23 cellular contexts compared by ENCODE assay signal in genomic region chr14:19920021-19920657, GRCh38. TPM values are rescaled to one million over a fixed set of nuclear protein-coding genes. Genes with fewer than 3 reads are reported as not detected.
DNase-seq lines count a peak whose midpoint lies in the region; ATAC-seq, FAIRE-seq and TF ChIP-seq lines count a peak whose summit lies in the region.
"Had no signal": no experiment of that assay in that cellular context is flagged by ENCODE, and none has a peak within 500 bp of the region (broad histone marks: within the 10 kb centered on the region; RNA-seq: fewer than 3 reads in every experiment).

A gene with protein sequence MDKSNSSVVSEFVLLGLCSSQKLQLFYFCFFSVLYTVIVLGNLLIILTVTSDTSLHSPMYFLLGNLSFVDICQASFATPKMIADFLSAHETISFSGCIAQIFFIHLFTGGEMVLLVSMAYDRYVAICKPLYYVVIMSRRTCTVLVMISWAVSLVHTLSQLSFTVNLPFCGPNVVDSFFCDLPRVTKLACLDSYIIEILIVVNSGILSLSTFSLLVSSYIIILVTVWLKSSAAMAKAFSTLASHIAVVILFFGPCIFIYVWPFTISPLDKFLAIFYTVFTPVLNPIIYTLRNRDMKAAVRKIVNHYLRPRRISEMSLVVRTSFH (plus strand): TSS chr14:19920607. CDS start chr14:19920607, 0 bp downstream.

- BruUV-seq in K562 (replicated peaks; lab: Mats Ljungman, UMichigan), result no TSS peak

- POLR2A ChIA-PET in K562 (lab: Yijun Ruan, JAX), result interaction anchor here (1.3 kb wide), 1 partner anchor 9 kb away, joined by 3 read pairs; no protein-coding TSS in a partner anchor

- peak within 1 kb of the TSS; percentile 18; the same call in 1 of the 2 replicates for H2AFZ ChIP-seq in K562 (ENCODE audit: low read depth, low read length)

- no peaks in the 10 kb centered on the region for H4K20me1 ChIP-seq in K562 (replicated peaks; ENCODE audit: control insufficient read depth, insufficient read depth, low read length)
- H4K20me1 ChIP-seq: BLaER1 had no signal

- TF ChIP-seq RAD21 in K562 (CRISPR knock-in tag; conservative IDR thresholded peaks at IDR 0.05 in 1 of 2, IDR thresholded peaks at IDR 0.05 in 1 of 2), result no peak

- no peak for TF ChIP-seq EP300 in K562 (IDR thresholded peaks at IDR 0.05; ENCODE audit: low read length)

- no peak for TF ChIP-seq CTCF in K562 (IDR thresholded peaks at IDR 0.05 in 2 of 3, conservative IDR thresholded peaks at IDR 0.05 in 1 of 3; ENCODE audit: insufficient read depth in 2 of 3, low read depth in 1 of 3, low read length in 3 of 3)

- no peaks in the 10 kb centered on the region for H3K36me3 ChIP-seq in K562 (ENCODE audit: control insufficient read depth, insufficient read depth, low read length)
- H3K36me3 ChIP-seq: BLaER1 had no signal

- H3K9ac ChIP-seq in K562 (ENCODE audit: insufficient read depth in 1 of 2, low read depth in 2 of 2, low read length in 2 of 2), result no peak within 1 kb of the TSS
- H3K9ac ChIP-seq: BLaER1 had no signal

- H3K9me3 ChIP-seq in K562 (replicated peaks; ENCODE audit: control insufficient read depth, insufficient read depth, low read depth, low read length), result no peaks in the 10 kb centered on the region
- H3K9me3 ChIP-seq: BLaER1 had no signal

- H3K4me2 ChIP-seq in K562 (ENCODE audit: insufficient read depth, low read length), result no peak within 1 kb of the TSS
- H3K4me2 ChIP-seq: BLaER1 had no signal

- FAIRE-seq in K562 (lab: Jason Lieb, UNC), result no peak
- FAIRE-seq in GM12892 (lab: Jason Lieb, UNC), result no peak
- FAIRE-seq: HTR-8/SVneo had no signal

- in situ Hi-C loops in K562 (cut with MboI), result no loop called here

- no peaks in the 10 kb centered on the region for H3K79me2 ChIP-seq in K562 (ENCODE audit: control insufficient read depth, insufficient read depth, low read length)

- intact Hi-C loops in K562 (cut with micrococcal nuclease), result no loop called here

- no peaks in the 10 kb centered on the region for H3K4me1 ChIP-seq in K562 (replicated peaks in 1 of 2; ENCODE audit: control insufficient read depth in 2 of 2, insufficient read depth in 2 of 2, low read length in 2 of 2)
- H3K4me1 ChIP-seq: BLaER1 had no signal

- no peak within 1 kb of the TSS for H3K27ac ChIP-seq in K562 (ENCODE audit: extremely low read depth, low read depth, low read length)
- H3K27ac ChIP-seq: BLaER1, HL-60 had no signal

- ATAC-seq in K562, result peak; percentile 87

- H3K9me1 ChIP-seq in K562 (ENCODE audit: control insufficient read depth, insufficient read depth, low read length), result no peaks in the 10 kb centered on the region

- no peaks in the 10 kb centered on the region for H3K27me3 ChIP-seq in K562 (ENCODE audit: control insufficient read depth in 2 of 2, insufficient read depth in 2 of 2, low read length in 2 of 2)
- H3K27me3 ChIP-seq: BLaER1 had no signal

- no peak within 1 kb of the TSS for H3K4me3 ChIP-seq in K562
- H3K4me3 ChIP-seq: BLaER1 had no signal

- CTCF ChIA-PET in K562 (lab: Yijun Ruan, JAX; ENCODE audit: low intra/inter-chr PET ratio), result no interaction called here

- no peak for TF ChIP-seq POLR2A in K562 (conservative IDR thresholded peaks at IDR 0.05)
- TF ChIP-seq POLR2A in GM12892 (IDR thresholded peaks at IDR 0.05; ENCODE audit: low read depth, low read length), result no peak

- DNase-seq in Daoy (ENCODE audit: low read depth) (peak; percentile 42), M059J (ENCODE audit: low read depth) (peak; percentile 6), RKO (ENCODE audit: low spot score) (peak; percentile 11), K562 (ENCODE audit: extremely low read depth in 1 of 4, low spot score in 3 of 4) (peak in 1 of 4 experiments; percentile 14), NCI-H2227 treated with DMSO at 0.1 percent for 48 hours (lab: John Stamatoyannopoulos, UW) (no peak), inferior parietal cortex (ENCODE audit: extremely low spot score) (no peak), kidney tubule cell (ENCODE audit: low spot score) (no peak), GM12892 (ENCODE audit: insufficient read length) (no peak)
- DNase-seq: 8988T; CD4-positive, alpha-beta memory T cell; DMS153; DMS79; GF-D8; GOT3; H9; IMR-90; KBM-7 had no signal

TF ChIP-seq in K562, 482 proteins besides CTCF, POLR2A, EP300 and RAD21 (continues in another document):
- TF ChIP-seq MAFK (IDR thresholded peaks at IDR 0.05; ENCODE audit: low read length) (no peak), FOXK2 (conservative IDR thresholded peaks at IDR 0.05 in 1 of 2, IDR thresholded peaks at IDR 0.05 in 1 of 2; ENCODE audit: low read depth in 2 of 2) (peak in 1 of 2 experiments; percentile 66; a peak in 2 of 4 replicates), CXXC5 (CRISPR knock-in tag; IDR thresholded peaks at IDR 0.05) (no peak), NUFIP1 (IDR thresholded peaks at IDR 0.05; ENCODE audit: partially characterized antibody) (no peak), MEIS2 (IDR thresholded peaks at IDR 0.05; ENCODE audit: partially characterized antibody) (peak; percentile 62), ZNF444 (CRISPR knock-in tag; IDR thresholded peaks at IDR 0.05) (no peak), NFE2 (IDR thresholded peaks at IDR 0.05; ENCODE audit: low read depth) (0 out of 2 replicates have a peak, but pooled peaks have one; percentile 15), DIDO1 (tag; IDR thresholded peaks at IDR 0.05; ENCODE audit: low read depth) (no peak), CEBPG (CRISPR knock-in tag; IDR thresholded peaks at IDR 0.05) (no peak), CEBPG (tag; conservative IDR thresholded peaks at IDR 0.05 in 1 of 2, IDR thresholded peaks at IDR 0.05 in 1 of 2) (peak in 1 of 2 experiments; percentile 81; a peak in 2 of 4 replicates)
- TF ChIP-seq, protein P1, sequence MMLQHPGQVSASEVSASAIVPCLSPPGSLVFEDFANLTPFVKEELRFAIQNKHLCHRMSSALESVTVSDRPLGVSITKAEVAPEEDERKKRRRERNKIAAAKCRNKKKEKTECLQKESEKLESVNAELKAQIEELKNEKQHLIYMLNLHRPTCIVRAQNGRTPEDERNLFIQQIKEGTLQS (IDR thresholded peaks at IDR 0.05), result peak; percentile 74
- TF ChIP-seq, protein P1 (CRISPR knock-in tag; conservative IDR thresholded peaks at IDR 0.05), result no peak
- TF ChIP-seq, protein P2, sequence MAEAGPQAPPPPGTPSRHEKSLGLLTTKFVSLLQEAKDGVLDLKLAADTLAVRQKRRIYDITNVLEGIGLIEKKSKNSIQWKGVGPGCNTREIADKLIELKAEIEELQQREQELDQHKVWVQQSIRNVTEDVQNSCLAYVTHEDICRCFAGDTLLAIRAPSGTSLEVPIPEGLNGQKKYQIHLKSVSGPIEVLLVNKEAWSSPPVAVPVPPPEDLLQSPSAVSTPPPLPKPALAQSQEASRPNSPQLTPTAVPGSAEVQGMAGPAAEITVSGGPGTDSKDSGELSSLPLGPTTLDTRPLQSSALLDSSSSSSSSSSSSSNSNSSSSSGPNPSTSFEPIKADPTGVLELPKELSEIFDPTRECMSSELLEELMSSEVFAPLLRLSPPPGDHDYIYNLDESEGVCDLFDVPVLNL (CRISPR knock-in tag; IDR thresholded peaks at IDR 0.05; ENCODE audit: low read depth), result no peak

RNA-seq across cellular contexts. Expression of the gene that starts here (rescaled TPM):
- not detected in 2 replicates for total RNA-seq in Daoy (2014; rRNA removed; shearing (Covaris generic))
- not detected in 2 replicates for total RNA-seq in M059J (2014; rRNA removed; shearing (Covaris generic))
- total RNA-seq in K562 (2011; cell fraction: chromatin; rRNA removed; ENCODE audit: low replicate concordance), result not detected in 2 replicates
- total RNA-seq in K562 (2011; cell fraction: nucleolus; rRNA removed), result not detected in 2 replicates
- not detected in 2 replicates for total RNA-seq in K562 (2011; cell fraction: nucleoplasm; rRNA removed)
- total RNA-seq in K562 (2014; rRNA removed) (not detected in 2 replicates), K562 (2014; rRNA removed; fragmentation: Illumina TruSeq; extraction: Trizol) (not detected in 2 replicates), K562 (2015; rRNA removed; fragmentation: Illumina TruSeq; extraction: Trizol) (not detected in 2 replicates), K562 (2021) (not detected in 2 replicates)
- polyA plus RNA-seq in K562 (2011; rRNA removed) (not detected in 2 replicates), K562 (2014; fragmentation: Illumina TruSeq; extraction: Trizol) (not detected in 2 replicates), K562 (2014; fragmentation: Nextera tagmentation; extraction: Ambion mirVana) (not detected), K562 (2014; rRNA removed) (not detected in 2 replicates)
- polyA plus RNA-seq in K562 (2011; cell fraction: cytosol; rRNA removed), result not detected in 2 replicates
- polyA plus RNA-seq in K562 (2011; cell fraction: nucleus; rRNA removed), result not detected in 2 replicates
- not detected in 2 replicates for polyA plus RNA-seq in K562 (2012)
- not detected in 2 replicates for polyA minus RNA-seq in K562 (2011; rRNA and poly(A)+ RNA removed)
- not detected in 2 replicates for polyA minus RNA-seq in K562 (2011; cell fraction: cytosol; rRNA and poly(A)+ RNA removed)
- not detected in 2 replicates for polyA minus RNA-seq in K562 (2011; cell fraction: nucleus; rRNA and poly(A)+ RNA removed)
- not detected for polyA plus RNA-seq in GM12892 (2012; ENCODE audit: missing spikeins)
- total RNA-seq: A673; CD4-positive, alpha-beta memory T cell; H9; IMR-90 had no signal
- polyA plus RNA-seq: AG04450; CD14-positive monocyte; CD4-positive, alpha-beta memory T cell; IMR-90 had no signal

Comparison
In these comparisons a context has a peak if more than half of its experiments do, and no peak if none do; other contexts are left out.
1. Peak in DNase-seq in Daoy; RNA of the gene not detected or under 1 TPM.
2. Peak in DNase-seq in M059J; RNA of the gene not detected or under 1 TPM.
3. Peak in ATAC-seq in K562; RNA of the gene not detected or under 1 TPM.